26 cellular contexts compared by ENCODE assay signal in the genomic region with DNA sequence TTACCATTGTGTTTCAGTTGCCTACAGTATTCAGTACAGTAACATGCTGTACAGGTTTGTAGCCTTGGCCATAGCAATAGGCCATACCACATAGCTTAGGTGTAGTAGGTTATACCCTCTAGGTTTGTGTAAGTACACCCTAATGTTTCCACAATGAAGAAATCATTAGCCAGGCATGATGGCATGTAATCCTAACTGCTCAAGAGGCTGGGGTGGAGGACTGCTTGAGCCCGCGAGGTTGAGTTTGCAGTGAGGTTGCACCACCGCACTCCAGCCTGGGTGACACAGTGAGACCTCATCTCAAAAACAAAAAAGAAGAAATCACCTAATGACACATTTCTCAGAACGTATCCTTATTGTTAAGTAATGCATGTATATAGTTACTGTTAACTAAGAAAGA.
"Had no signal": no experiment of that assay in that cellular context is flagged by ENCODE, and none has a peak within 500 bp of the region (broad histone marks: within the 10 kb centered on the region; RNA-seq: fewer than 3 reads in every experiment).

No MANE protein-coding gene starts in this region.

- H3K9me3 ChIP-seq: neutrophil, pancreas, prostate gland, right lobe of liver, sigmoid colon, suprapubic skin, testis, transverse colon, uterus had no signal

- FAIRE-seq: pancreas, small intestine had no signal

- H3K4me1 ChIP-seq: pancreas, prostate gland, right lobe of liver, transverse colon, uterus had no signal

- DNase-seq: naive B cell; naive thymus-derived CD8-positive, alpha-beta T cell; nephron progenitor cell; nucleus accumbens; pancreas; right cardiac atrium; right lobe of liver; sigmoid colon; small intestine; stimulated activated CD4-positive, alpha-beta T cell treated with anti-CD3 and anti-CD28 coated beads, Interleukin-12 subunit alpha, Interleukin-12 subunit beta, amount 100 ng/mL, for 4 hours; stimulated activated CD4-positive, alpha-beta T cell treated with anti-CD3 and anti-CD28 coated beads, Interleukin-1b, Interleukin-23, amount 100 ng/mL, for 48 hours; stimulated activated CD4-positive, alpha-beta T cell treated with anti-CD3 and anti-CD28 coated beads, Interleukin-4, amount 100 ng/mL, for 1 hour; stimulated activated CD4-positive, alpha-beta T cell treated with anti-CD3 and anti-CD28 coated beads, Interleukin-4, amount 100 ng/mL, for 4 hours; stimulated activated CD8-positive, alpha-beta memory T cell treated with anti-CD3 and anti-CD28 coated beads, Interleukin-4, amount 100 ng/mL, for 48 hours; stimulated activated naive CD4-positive, alpha-beta T cell; stimulated activated naive CD8-positive, alpha-beta T cell treated with anti-CD3 and anti-CD28 coated beads, Interleukin-15, amount 100 ng/mL, for 72 hours; stimulated activated naive CD8-positive, alpha-beta T cell treated with anti-CD3 and anti-CD28 coated beads, Interleukin-15, Interleukin-2, amounts not matched to agents 100 U/mL and 50 U/mL, for 24 hours; substantia nigra; testis; tibial artery; transverse colon; uterus had no signal

- H3K4me3 ChIP-seq: pancreas, prostate gland, right lobe of liver, sigmoid colon, suprapubic skin, testis, tibial artery, transverse colon, uterus had no signal

- H3K27me3 ChIP-seq: neutrophil, pancreas, right lobe of liver, sigmoid colon, suprapubic skin, testis, tibial artery, transverse colon, uterus had no signal

- H3K27ac ChIP-seq: neutrophil, pancreas, prostate gland, right lobe of liver, sigmoid colon, suprapubic skin, testis, tibial artery, transverse colon, uterus had no signal

- H3K36me3 ChIP-seq: neutrophil, pancreas, prostate gland, right lobe of liver, sigmoid colon, suprapubic skin, tibial artery, transverse colon, uterus had no signal

- ATAC-seq: naive thymus-derived CD8-positive, alpha-beta T cell; pancreas; right cardiac atrium; right lobe of liver; stimulated activated memory B cell treated with anti-CD40 and anti-IgM and Interleukin-4, amounts not matched to agents 10 μg/mL and 1 μg/mL and 100 μg/mL, for 72 hours; stimulated activated naive CD8-positive, alpha-beta T cell treated with anti-CD3 and anti-CD28 coated beads, Interleukin-15, amount 100 ng/mL, for 72 hours; stimulated activated naive CD8-positive, alpha-beta T cell treated with anti-CD3 and anti-CD28 coated beads, Interleukin-15, Interleukin-2, amounts not matched to agents 100 U/mL and 50 U/mL, for 24 hours had no signal
